ENCODE assay signal across 1 cellular context in the genomic region with DNA sequence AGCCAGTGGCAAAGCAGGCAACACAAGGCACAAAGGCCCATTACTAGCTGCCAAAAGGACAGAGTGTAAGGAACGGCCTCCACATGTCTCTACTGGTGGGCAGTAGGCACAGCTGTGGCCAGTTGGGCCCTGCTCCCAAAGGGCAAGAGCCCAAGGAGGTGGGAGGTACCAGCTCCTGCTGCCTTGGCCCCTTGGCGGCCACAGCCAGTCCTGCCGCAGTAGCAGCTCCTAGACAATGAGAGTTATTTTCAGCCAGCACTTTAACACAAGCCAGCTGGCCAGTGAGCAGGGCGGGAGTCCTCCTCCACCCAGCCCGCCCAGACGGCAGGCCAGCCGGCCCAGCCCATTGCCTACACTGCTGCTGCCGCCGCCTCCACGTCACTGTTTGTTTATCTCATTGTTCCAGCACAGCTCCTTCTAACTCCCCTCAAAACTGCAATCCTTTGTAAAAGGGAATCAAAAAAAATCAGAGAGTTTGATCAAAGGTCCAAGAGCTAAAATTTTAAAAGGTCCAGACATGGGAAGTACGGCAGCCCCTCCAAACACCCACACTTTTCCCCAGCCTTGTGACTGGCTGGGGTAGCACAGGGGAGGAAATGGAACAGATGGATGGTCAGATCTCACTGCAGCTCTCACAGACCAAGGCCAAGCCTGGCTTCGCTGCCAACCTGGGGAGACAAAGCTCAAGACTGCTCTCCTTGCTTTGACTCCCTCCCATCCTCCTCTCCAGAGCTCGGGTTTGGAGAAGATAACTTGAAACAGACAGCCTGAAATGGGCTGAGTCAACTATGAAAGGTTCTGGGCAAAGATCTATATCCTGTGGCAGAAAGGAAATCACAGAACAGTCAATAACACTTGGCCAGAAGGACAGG.
TF ChIP-seq lines count a peak whose summit lies in the region.

No MANE protein-coding gene starts in this region.

TF ChIP-seq in K562, 482 proteins besides CTCF, POLR2A, EP300 and RAD21 (continued from another document and continues in another):
- TF ChIP-seq, protein P1, sequence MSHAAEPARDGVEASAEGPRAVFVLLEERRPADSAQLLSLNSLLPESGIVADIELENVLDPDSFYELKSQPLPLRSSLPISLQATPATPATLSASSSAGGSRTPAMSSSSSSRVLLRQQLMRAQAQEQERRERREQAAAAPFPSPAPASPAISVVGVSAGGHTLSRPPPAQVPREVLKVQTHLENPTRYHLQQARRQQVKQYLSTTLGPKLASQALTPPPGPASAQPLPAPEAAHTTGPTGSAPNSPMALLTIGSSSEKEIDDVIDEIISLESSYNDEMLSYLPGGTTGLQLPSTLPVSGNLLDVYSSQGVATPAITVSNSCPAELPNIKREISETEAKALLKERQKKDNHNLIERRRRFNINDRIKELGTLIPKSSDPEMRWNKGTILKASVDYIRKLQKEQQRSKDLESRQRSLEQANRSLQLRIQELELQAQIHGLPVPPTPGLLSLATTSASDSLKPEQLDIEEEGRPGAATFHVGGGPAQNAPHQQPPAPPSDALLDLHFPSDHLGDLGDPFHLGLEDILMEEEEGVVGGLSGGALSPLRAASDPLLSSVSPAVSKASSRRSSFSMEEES (CRISPR knock-in tag; IDR thresholded peaks at IDR 0.05): no peak
- TF ChIP-seq, protein P2, sequence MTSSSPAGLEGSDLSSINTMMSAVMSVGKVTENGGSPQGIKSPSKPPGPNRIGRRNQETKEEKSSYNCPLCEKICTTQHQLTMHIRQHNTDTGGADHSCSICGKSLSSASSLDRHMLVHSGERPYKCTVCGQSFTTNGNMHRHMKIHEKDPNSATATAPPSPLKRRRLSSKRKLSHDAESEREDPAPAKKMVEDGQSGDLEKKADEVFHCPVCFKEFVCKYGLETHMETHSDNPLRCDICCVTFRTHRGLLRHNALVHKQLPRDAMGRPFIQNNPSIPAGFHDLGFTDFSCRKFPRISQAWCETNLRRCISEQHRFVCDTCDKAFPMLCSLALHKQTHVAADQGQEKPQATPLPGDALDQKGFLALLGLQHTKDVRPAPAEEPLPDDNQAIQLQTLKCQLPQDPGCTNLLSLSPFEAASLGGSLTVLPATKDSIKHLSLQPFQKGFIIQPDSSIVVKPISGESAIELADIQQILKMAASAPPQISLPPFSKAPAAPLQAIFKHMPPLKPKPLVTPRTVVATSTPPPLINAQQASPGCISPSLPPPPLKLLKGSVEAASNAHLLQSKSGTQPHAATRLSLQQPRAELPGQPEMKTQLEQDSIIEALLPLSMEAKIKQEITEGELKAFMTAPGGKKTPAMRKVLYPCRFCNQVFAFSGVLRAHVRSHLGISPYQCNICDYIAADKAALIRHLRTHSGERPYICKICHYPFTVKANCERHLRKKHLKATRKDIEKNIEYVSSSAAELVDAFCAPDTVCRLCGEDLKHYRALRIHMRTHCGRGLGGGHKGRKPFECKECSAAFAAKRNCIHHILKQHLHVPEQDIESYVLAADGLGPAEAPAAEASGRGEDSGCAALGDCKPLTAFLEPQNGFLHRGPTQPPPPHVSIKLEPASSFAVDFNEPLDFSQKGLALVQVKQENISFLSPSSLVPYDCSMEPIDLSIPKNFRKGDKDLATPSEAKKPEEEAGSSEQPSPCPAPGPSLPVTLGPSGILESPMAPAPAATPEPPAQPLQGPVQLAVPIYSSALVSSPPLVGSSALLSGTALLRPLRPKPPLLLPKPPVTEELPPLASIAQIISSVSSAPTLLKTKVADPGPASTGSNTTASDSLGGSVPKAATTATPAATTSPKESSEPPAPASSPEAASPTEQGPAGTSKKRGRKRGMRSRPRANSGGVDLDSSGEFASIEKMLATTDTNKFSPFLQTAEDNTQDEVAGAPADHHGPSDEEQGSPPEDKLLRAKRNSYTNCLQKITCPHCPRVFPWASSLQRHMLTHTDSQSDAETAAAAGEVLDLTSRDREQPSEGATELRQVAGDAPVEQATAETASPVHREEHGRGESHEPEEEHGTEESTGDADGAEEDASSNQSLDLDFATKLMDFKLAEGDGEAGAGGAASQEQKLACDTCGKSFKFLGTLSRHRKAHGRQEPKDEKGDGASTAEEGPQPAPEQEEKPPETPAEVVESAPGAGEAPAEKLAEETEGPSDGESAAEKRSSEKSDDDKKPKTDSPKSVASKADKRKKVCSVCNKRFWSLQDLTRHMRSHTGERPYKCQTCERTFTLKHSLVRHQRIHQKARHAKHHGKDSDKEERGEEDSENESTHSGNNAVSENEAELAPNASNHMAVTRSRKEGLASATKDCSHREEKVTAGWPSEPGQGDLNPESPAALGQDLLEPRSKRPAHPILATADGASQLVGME (CRISPR knock-in tag; IDR thresholded peaks at IDR 0.05): no peak
- TF ChIP-seq MECOM (CRISPR knock-in tag; IDR thresholded peaks at IDR 0.05): no peak
- no peak for TF ChIP-seq ZSCAN29 (IDR thresholded peaks at IDR 0.05)
- TF ChIP-seq ZNF696 (CRISPR knock-in tag; conservative IDR thresholded peaks at IDR 0.05): no peak
- TF ChIP-seq, protein P3, sequence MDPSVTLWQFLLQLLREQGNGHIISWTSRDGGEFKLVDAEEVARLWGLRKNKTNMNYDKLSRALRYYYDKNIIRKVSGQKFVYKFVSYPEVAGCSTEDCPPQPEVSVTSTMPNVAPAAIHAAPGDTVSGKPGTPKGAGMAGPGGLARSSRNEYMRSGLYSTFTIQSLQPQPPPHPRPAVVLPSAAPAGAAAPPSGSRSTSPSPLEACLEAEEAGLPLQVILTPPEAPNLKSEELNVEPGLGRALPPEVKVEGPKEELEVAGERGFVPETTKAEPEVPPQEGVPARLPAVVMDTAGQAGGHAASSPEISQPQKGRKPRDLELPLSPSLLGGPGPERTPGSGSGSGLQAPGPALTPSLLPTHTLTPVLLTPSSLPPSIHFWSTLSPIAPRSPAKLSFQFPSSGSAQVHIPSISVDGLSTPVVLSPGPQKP (CRISPR knock-in tag; IDR thresholded peaks at IDR 0.05): no peak
- TF ChIP-seq ZNF121 (CRISPR knock-in tag; conservative IDR thresholded peaks at IDR 0.05): no peak
- 0 out of 2 replicates have a peak, but pooled peaks have one; percentile 25 for TF ChIP-seq HEY1 (CRISPR knock-in tag; IDR thresholded peaks at IDR 0.05; ENCODE audit: borderline replicate concordance)
- TF ChIP-seq NFIC (IDR thresholded peaks at IDR 0.05): 0 out of 2 replicates have a peak, but pooled peaks have one; percentile 17
- 0 out of 2 replicates have a peak, but pooled peaks have one; percentile 15 for TF ChIP-seq ZNF76 (CRISPR knock-in tag; IDR thresholded peaks at IDR 0.05; ENCODE audit: borderline replicate concordance)
- TF ChIP-seq NCOA2 (IDR thresholded peaks at IDR 0.05; ENCODE audit: partially characterized antibody in 2 of 2): no peak
- TF ChIP-seq, protein P4, sequence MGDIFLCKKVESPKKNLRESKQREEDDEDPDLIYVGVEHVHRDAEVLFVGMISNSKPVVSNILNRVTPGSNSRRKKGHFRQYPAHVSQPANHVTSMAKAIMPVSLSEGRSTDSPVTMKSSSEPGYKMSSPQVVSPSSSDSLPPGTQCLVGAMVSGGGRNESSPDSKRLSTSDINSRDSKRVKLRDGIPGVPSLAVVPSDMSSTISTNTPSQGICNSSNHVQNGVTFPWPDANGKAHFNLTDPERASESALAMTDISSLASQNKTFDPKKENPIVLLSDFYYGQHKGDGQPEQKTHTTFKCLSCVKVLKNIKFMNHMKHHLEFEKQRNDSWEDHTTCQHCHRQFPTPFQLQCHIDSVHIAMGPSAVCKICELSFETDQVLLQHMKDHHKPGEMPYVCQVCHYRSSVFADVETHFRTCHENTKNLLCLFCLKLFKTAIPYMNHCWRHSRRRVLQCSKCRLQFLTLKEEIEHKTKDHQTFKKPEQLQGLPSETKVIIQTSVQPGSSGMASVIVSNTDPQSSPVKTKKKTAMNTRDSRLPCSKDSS (IDR thresholded peaks at IDR 0.05; ENCODE audit: low read depth, partially characterized antibody): no peak
- no peak for TF ChIP-seq ZNF717 (CRISPR knock-in tag; IDR thresholded peaks at IDR 0.05)
- no peak for TF ChIP-seq PRPF4 (IDR thresholded peaks at IDR 0.05; ENCODE audit: insufficient read depth, low read depth, low read length, poor library complexity, severe bottlenecking)
- TF ChIP-seq PHTF2 (CRISPR knock-in tag; IDR thresholded peaks at IDR 0.05): no peak
- TF ChIP-seq, protein P5, sequence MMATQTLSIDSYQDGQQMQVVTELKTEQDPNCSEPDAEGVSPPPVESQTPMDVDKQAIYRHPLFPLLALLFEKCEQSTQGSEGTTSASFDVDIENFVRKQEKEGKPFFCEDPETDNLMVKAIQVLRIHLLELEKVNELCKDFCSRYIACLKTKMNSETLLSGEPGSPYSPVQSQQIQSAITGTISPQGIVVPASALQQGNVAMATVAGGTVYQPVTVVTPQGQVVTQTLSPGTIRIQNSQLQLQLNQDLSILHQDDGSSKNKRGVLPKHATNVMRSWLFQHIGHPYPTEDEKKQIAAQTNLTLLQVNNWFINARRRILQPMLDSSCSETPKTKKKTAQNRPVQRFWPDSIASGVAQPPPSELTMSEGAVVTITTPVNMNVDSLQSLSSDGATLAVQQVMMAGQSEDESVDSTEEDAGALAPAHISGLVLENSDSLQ (IDR thresholded peaks at IDR 0.05): no peak
- TF ChIP-seq, protein P6, sequence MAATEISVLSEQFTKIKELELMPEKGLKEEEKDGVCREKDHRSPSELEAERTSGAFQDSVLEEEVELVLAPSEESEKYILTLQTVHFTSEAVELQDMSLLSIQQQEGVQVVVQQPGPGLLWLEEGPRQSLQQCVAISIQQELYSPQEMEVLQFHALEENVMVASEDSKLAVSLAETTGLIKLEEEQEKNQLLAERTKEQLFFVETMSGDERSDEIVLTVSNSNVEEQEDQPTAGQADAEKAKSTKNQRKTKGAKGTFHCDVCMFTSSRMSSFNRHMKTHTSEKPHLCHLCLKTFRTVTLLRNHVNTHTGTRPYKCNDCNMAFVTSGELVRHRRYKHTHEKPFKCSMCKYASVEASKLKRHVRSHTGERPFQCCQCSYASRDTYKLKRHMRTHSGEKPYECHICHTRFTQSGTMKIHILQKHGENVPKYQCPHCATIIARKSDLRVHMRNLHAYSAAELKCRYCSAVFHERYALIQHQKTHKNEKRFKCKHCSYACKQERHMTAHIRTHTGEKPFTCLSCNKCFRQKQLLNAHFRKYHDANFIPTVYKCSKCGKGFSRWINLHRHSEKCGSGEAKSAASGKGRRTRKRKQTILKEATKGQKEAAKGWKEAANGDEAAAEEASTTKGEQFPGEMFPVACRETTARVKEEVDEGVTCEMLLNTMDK (IDR thresholded peaks at IDR 0.05; ENCODE audit: borderline replicate concordance, insufficient read depth, low read depth, low read length, poor library complexity, severe bottlenecking): no peak
- TF ChIP-seq, protein P7, sequence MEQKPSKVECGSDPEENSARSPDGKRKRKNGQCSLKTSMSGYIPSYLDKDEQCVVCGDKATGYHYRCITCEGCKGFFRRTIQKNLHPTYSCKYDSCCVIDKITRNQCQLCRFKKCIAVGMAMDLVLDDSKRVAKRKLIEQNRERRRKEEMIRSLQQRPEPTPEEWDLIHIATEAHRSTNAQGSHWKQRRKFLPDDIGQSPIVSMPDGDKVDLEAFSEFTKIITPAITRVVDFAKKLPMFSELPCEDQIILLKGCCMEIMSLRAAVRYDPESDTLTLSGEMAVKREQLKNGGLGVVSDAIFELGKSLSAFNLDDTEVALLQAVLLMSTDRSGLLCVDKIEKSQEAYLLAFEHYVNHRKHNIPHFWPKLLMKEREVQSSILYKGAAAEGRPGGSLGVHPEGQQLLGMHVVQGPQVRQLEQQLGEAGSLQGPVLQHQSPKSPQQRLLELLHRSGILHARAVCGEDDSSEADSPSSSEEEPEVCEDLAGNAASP (IDR thresholded peaks at IDR 0.05): no peak
- no peak for TF ChIP-seq NELFE (IDR thresholded peaks at IDR 0.05; ENCODE audit: insufficient read depth, insufficient read length)
- no peak for TF ChIP-seq GATAD2A (IDR thresholded peaks at IDR 0.05)
- TF ChIP-seq, protein P8, sequence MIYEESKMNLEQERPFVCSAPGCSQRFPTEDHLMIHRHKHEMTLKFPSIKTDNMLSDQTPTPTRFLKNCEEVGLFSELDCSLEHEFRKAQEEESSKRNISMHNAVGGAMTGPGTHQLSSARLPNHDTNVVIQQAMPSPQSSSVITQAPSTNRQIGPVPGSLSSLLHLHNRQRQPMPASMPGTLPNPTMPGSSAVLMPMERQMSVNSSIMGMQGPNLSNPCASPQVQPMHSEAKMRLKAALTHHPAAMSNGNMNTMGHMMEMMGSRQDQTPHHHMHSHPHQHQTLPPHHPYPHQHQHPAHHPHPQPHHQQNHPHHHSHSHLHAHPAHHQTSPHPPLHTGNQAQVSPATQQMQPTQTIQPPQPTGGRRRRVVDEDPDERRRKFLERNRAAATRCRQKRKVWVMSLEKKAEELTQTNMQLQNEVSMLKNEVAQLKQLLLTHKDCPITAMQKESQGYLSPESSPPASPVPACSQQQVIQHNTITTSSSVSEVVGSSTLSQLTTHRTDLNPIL (CRISPR knock-in tag; IDR thresholded peaks at IDR 0.05): no peak
- no peak for TF ChIP-seq ZNF785 (CRISPR knock-in tag; IDR thresholded peaks at IDR 0.05)
- no peak for TF ChIP-seq CHCHD3 (CRISPR knock-in tag; IDR thresholded peaks at IDR 0.05)
- TF ChIP-seq ZBTB7A (IDR thresholded peaks at IDR 0.05; ENCODE audit: borderline replicate concordance, control insufficient read depth, low read depth, low read length): no peak; the same call in 1 of the 2 replicates
- TF ChIP-seq FOXJ3 (CRISPR knock-in tag; IDR thresholded peaks at IDR 0.05): no peak
- TF ChIP-seq, protein P9, sequence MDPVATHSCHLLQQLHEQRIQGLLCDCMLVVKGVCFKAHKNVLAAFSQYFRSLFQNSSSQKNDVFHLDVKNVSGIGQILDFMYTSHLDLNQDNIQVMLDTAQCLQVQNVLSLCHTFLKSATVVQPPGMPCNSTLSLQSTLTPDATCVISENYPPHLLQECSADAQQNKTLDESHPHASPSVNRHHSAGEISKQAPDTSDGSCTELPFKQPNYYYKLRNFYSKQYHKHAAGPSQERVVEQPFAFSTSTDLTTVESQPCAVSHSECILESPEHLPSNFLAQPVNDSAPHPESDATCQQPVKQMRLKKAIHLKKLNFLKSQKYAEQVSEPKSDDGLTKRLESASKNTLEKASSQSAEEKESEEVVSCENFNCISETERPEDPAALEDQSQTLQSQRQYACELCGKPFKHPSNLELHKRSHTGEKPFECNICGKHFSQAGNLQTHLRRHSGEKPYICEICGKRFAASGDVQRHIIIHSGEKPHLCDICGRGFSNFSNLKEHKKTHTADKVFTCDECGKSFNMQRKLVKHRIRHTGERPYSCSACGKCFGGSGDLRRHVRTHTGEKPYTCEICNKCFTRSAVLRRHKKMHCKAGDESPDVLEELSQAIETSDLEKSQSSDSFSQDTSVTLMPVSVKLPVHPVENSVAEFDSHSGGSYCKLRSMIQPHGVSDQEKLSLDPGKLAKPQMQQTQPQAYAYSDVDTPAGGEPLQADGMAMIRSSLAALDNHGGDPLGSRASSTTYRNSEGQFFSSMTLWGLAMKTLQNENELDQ (CRISPR knock-in tag; IDR thresholded peaks at IDR 0.05; ENCODE audit: borderline replicate concordance): no peak
- TF ChIP-seq ZNF263 (CRISPR knock-in tag; IDR thresholded peaks at IDR 0.05; ENCODE audit: borderline replicate concordance): peak; percentile 83; the same call in 1 of the 2 replicates
- no peak for TF ChIP-seq ADNP (tag; IDR thresholded peaks at IDR 0.05)
- no peak for TF ChIP-seq CBX8 (IDR thresholded peaks at IDR 0.05; ENCODE audit: borderline replicate concordance, extremely low read depth, low read depth, low read length, poor library complexity, severe bottlenecking)
- TF ChIP-seq ZNF175 (CRISPR knock-in tag; IDR thresholded peaks at IDR 0.05; ENCODE audit: low read depth): 0 out of 2 replicates have a peak, but pooled peaks have one; percentile 53
- no peak for TF ChIP-seq HMG20A (CRISPR knock-in tag; conservative IDR thresholded peaks at IDR 0.05)
- no peak for TF ChIP-seq POLR2H (tag; IDR thresholded peaks at IDR 0.05; ENCODE audit: low read depth)
- TF ChIP-seq NR2F6 (CRISPR knock-in tag; IDR thresholded peaks at IDR 0.05): no peak
- TF ChIP-seq POU5F1 (IDR thresholded peaks at IDR 0.05; ENCODE audit: borderline replicate concordance, low read depth, low read length, partially characterized antibody): no peak
- TF ChIP-seq HDAC6 (IDR thresholded peaks at IDR 0.05; ENCODE audit: low read depth, low read length): no peak
- TF ChIP-seq CEBPG (CRISPR knock-in tag; IDR thresholded peaks at IDR 0.05): peak; percentile 17; the same call in 1 of the 2 replicates
- no peak for TF ChIP-seq CEBPG (tag; conservative IDR thresholded peaks at IDR 0.05 in 1 of 2, IDR thresholded peaks at IDR 0.05 in 1 of 2)
